In genomic region chr17:72554508-72554907, GRCh38 we compare ENCODE assay signal across 24 cellular contexts.
"Had no signal": no experiment of that assay in that cellular context is flagged by ENCODE, and none has a peak within 500 bp of the region (broad histone marks: within the 10 kb centered on the region; RNA-seq: fewer than 3 reads in every experiment).

No MANE protein-coding gene starts in this region.

- H3K4me1 ChIP-seq: ascending aorta had no signal

- H3K4me3 ChIP-seq: ascending aorta, body of pancreas, SK-N-MC had no signal

- ATAC-seq: activated CD8-positive, alpha-beta memory T cell treated with anti-CD3 and anti-CD28 coated beads, Interleukin-2, amount 10 ng/mL, durations not matched to agents 7 days and 5 days; activated naive CD4-positive, alpha-beta T cell treated with anti-CD3 and anti-CD28 coated beads, Interleukin-2, amount 50 U/mL, for 72 hours; activated naive CD8-positive, alpha-beta T cell treated with anti-CD3 and anti-CD28 coated beads, Interleukin-2, amount 50 U/mL, for 24 hours; body of pancreas; Right ventricle myocardium inferior; T-cell had no signal

- DNase-seq: activated B cell treated with CpG ODN at 0.5 μM for 24 hours; activated CD4-positive, alpha-beta T cell treated with anti-CD3 and anti-CD28 coated beads for 1 hour; activated CD4-positive, alpha-beta T cell treated with anti-CD3 and anti-CD28 coated beads, Interleukin-2, amount 10 ng/mL, durations not matched to agents 24 days and 14 days; activated CD4-positive, alpha-beta T cell treated with anti-CD3 and anti-CD28 coated beads, Interleukin-2, amount 50 U/mL, for 48 hours; activated CD8-positive, alpha-beta memory T cell treated with anti-CD3 and anti-CD28 coated beads, Interleukin-2, amount 10 ng/mL, durations not matched to agents 7 days and 5 days; activated effector memory CD4-positive, alpha-beta T cell treated with anti-CD3 and anti-CD28 coated beads, Interleukin-2, amount 50 U/mL, for 16 hours; activated naive CD4-positive, alpha-beta T cell treated with Interleukin-2 at 50 U/mL for 16 hours; activated naive CD8-positive, alpha-beta T cell treated with anti-CD3 and anti-CD28 coated beads, Interleukin-2, amount 50 U/mL, for 24 hours; activated T-cell treated with anti-CD3 and anti-CD28 coated beads, Interleukin-2, amount 50 U/mL, for 24 hours; amniotic stem cell; body of pancreas; central memory CD4-positive, alpha-beta T cell; NCI-H1092; NCI-H1417; NCI-H1930; NCI-H510A treated with DMSO at 0.1 percent for 48 hours; NCI-H748 treated with DMSO at 0.1 percent for 48 hours; T-cell; T-helper 2 cell; T1000 had no signal

- H3K4me3 Mint-ChIP-seq: activated B cell treated with CpG ODN at 0.5 μM for 24 hours; activated CD4-positive, alpha-beta T cell treated with anti-CD3 and anti-CD28 coated beads, Interleukin-2, amount 10 ng/mL, durations not matched to agents 24 days and 14 days; activated CD8-positive, alpha-beta memory T cell treated with anti-CD3 and anti-CD28 coated beads, Interleukin-2, amount 10 ng/mL, durations not matched to agents 7 days and 5 days; activated naive CD8-positive, alpha-beta T cell treated with anti-CD3 and anti-CD28 coated beads, Interleukin-2, amount 50 U/mL, for 24 hours; activated T-cell treated with anti-CD3 and anti-CD28 coated beads, Interleukin-2, amount 50 U/mL, for 24 hours; T-cell had no signal

- H3K36me3 Mint-ChIP-seq: activated CD8-positive, alpha-beta memory T cell treated with anti-CD3 and anti-CD28 coated beads, Interleukin-2, amount 10 ng/mL, durations not matched to agents 7 days and 5 days; activated naive CD4-positive, alpha-beta T cell treated with anti-CD3 and anti-CD28 coated beads, Interleukin-2, amount 50 U/mL, for 72 hours; T-cell had no signal

- H3K27me3 ChIP-seq: ascending aorta, body of pancreas had no signal

- H3K27me3 Mint-ChIP-seq: activated B cell treated with CpG ODN at 0.5 μM for 24 hours; activated CD4-positive, alpha-beta T cell treated with anti-CD3 and anti-CD28 coated beads, Interleukin-2, amount 10 ng/mL, durations not matched to agents 24 days and 14 days; activated CD8-positive, alpha-beta memory T cell treated with anti-CD3 and anti-CD28 coated beads, Interleukin-2, amount 10 ng/mL, durations not matched to agents 7 days and 5 days; activated T-cell treated with anti-CD3 and anti-CD28 coated beads, Interleukin-2, amount 50 U/mL, for 24 hours had no signal

- H3K9me3 ChIP-seq: ascending aorta, body of pancreas had no signal

- H3K27ac Mint-ChIP-seq: activated B cell treated with CpG ODN at 0.5 μM for 24 hours; activated CD4-positive, alpha-beta T cell treated with anti-CD3 and anti-CD28 coated beads, Interleukin-2, amount 10 ng/mL, durations not matched to agents 24 days and 14 days; activated CD8-positive, alpha-beta memory T cell treated with anti-CD3 and anti-CD28 coated beads, Interleukin-2, amount 10 ng/mL, durations not matched to agents 7 days and 5 days; activated naive CD4-positive, alpha-beta T cell treated with anti-CD3 and anti-CD28 coated beads, Interleukin-2, amount 50 U/mL, for 72 hours; activated naive CD8-positive, alpha-beta T cell treated with anti-CD3 and anti-CD28 coated beads, Interleukin-2, amount 50 U/mL, for 24 hours; activated T-cell treated with anti-CD3 and anti-CD28 coated beads, Interleukin-2, amount 50 U/mL, for 24 hours; T-cell had no signal

- H3K36me3 ChIP-seq: ascending aorta had no signal

- H3K4me1 Mint-ChIP-seq: activated B cell treated with CpG ODN at 0.5 μM for 24 hours; activated CD4-positive, alpha-beta T cell treated with anti-CD3 and anti-CD28 coated beads, Interleukin-2, amount 10 ng/mL, durations not matched to agents 24 days and 14 days; activated CD8-positive, alpha-beta memory T cell treated with anti-CD3 and anti-CD28 coated beads, Interleukin-2, amount 10 ng/mL, durations not matched to agents 7 days and 5 days; activated naive CD8-positive, alpha-beta T cell treated with anti-CD3 and anti-CD28 coated beads, Interleukin-2, amount 50 U/mL, for 24 hours; T-cell had no signal

- H3K27ac ChIP-seq: ascending aorta, body of pancreas, SK-N-MC had no signal

- H3K9me3 Mint-ChIP-seq: activated B cell treated with CpG ODN at 0.5 μM for 24 hours; activated CD4-positive, alpha-beta T cell treated with anti-CD3 and anti-CD28 coated beads, Interleukin-2, amount 10 ng/mL, durations not matched to agents 24 days and 14 days; activated naive CD4-positive, alpha-beta T cell treated with anti-CD3 and anti-CD28 coated beads, Interleukin-2, amount 50 U/mL, for 72 hours; activated naive CD8-positive, alpha-beta T cell treated with anti-CD3 and anti-CD28 coated beads, Interleukin-2, amount 50 U/mL, for 24 hours; activated T-cell treated with anti-CD3 and anti-CD28 coated beads, Interleukin-2, amount 50 U/mL, for 24 hours; T-cell had no signal
